Comparison of ENCODE assay signal across 20 cellular contexts in the genomic region with DNA sequence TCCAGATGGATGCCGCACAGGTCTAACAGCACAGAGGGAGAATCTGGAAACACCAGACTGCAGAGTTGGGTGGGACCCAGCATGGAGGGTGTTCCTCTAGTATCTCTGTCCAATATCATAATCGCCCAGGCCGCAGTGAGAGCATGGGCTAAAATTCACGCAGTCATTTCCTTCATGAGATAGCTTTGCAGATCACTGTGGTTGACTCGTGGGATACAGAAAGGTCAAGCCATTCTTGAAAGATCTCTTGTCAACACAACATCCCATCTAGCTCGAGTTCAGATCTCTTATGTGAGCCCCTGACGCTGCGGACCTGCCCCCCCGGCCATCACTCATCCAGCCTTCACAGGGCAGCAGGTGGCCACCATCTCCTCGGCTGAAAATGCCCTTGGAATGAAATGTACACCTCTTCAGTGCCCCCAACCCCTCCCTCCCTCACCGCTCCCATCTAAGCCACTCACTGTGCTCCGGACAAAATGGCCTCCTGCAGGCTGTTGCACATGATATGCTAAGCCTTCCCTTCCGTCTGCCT. TPM values are rescaled to one million over a fixed set of nuclear protein-coding genes. Genes with fewer than 3 reads are reported as not detected.
DNase-seq lines count a peak whose midpoint lies in the region; ATAC-seq, FAIRE-seq and TF ChIP-seq lines count a peak whose summit lies in the region.
"Had no signal": no experiment of that assay in that cellular context is flagged by ENCODE, and none has a peak within 500 bp of the region (broad histone marks: within the 10 kb centered on the region; RNA-seq: fewer than 3 reads in every experiment).

No MANE protein-coding gene starts in this region.

- H3K27me3 ChIP-seq in K562 (ENCODE audit: control insufficient read depth in 2 of 2, insufficient read depth in 2 of 2, low read length in 2 of 2) (peaks cover 2 to 51% of the 10 kb centered on the region in 2 experiments; a peak in 3 of 5 replicates), neuronal stem cell (ENCODE audit: control insufficient read depth in 3 of 3, insufficient read depth in 3 of 3, low read depth in 1 of 3, low read length in 3 of 3) (peaks cover 0 to 4% (median 0%) of the 10 kb centered on the region in 3 experiments)

- H3K18ac ChIP-seq in neuronal stem cell (ENCODE audit: low read length) = no peak overlapping the region

- H2BK15ac ChIP-seq in neuronal stem cell (ENCODE audit: low read length) = no peak overlapping the region

- no peak overlapping the region for H3K14ac ChIP-seq in neuronal stem cell (ENCODE audit: low read length)

- peak overlapping the region; percentile 8 for H2BK5ac ChIP-seq in neuronal stem cell (ENCODE audit: low read length)

- intact Hi-C loops in K562 (cut with micrococcal nuclease) = no loop called here

- no peak overlapping the region for H2BK120ac ChIP-seq in neuronal stem cell (ENCODE audit: low read depth, low read length)

- no peak overlapping the region for H2AK5ac ChIP-seq in neuronal stem cell (ENCODE audit: low read depth, low read length)

- 11% methylated on average over 13 of the region's 13 CpGs for WGBS in K562 (ENCODE audit: insufficient coverage, low coverage, missing lambda C conversion rate)
- WGBS in neuronal stem cell (ENCODE audit: extremely low coverage in 2 of 2, insufficient read length in 2 of 2, insufficient replicate concordance in 1 of 2), 2 donors = no CpG with 5 or more reads among the region's 13 CpGs

- CTCF ChIA-PET in RWPE1 (lab: Yijun Ruan, JAX) = no interaction called here
- CTCF ChIA-PET in K562 (lab: Yijun Ruan, JAX; ENCODE audit: low intra/inter-chr PET ratio) = no interaction called here

- TF ChIP-seq POLR2A in K562 (conservative IDR thresholded peaks at IDR 0.05) = no peak

- H3K36me3 ChIP-seq in K562 (ENCODE audit: control insufficient read depth, insufficient read depth, low read length) (no peaks in the 10 kb centered on the region), neuronal stem cell (replicated peaks in 1 of 2; ENCODE audit: control insufficient read depth in 2 of 2, insufficient read depth in 2 of 2, low read length in 2 of 2) (no peaks in the 10 kb centered on the region)

- FAIRE-seq in K562 (lab: Jason Lieb, UNC) = no peak

- DNase-seq in SHP77 (lab: John Stamatoyannopoulos, UW) (peak; percentile 17 to 30), SHP77 treated with DMSO at 0.1 percent for 48 hours (lab: John Stamatoyannopoulos, UW) (no peak), RWPE1 (ENCODE audit: low spot score) (no peak), K562 (ENCODE audit: extremely low read depth in 1 of 4, low spot score in 3 of 4) (peak in 2 of 4 experiments; percentile 5 to 31), neuronal stem cell (ENCODE audit: low spot score) (no peak), kidney tubule cell (ENCODE audit: low spot score) (no peak)
- DNase-seq in activated CD4-positive, alpha-beta T cell treated with anti-CD3 and anti-CD28 coated beads for 4 hours = no peak
- DNase-seq: CD4-positive, CD25-positive, alpha-beta regulatory T cell; COR-L47; DMS 273 treated with DMSO at 0.1 percent for 48 hours; DND-41; H9; NCI-H1105 treated with DMSO at 0.1 percent for 48 hours; NCI-H1694; NCI-H2107; NCI-H748 treated with DMSO at 0.1 percent for 48 hours had no signal

- H2AFZ ChIP-seq in K562 (ENCODE audit: low read depth, low read length) (no peak overlapping the region), neuronal stem cell (ENCODE audit: low read length) (no peak overlapping the region)

- TF ChIP-seq RAD21 in K562 (CRISPR knock-in tag; conservative IDR thresholded peaks at IDR 0.05 in 1 of 2, IDR thresholded peaks at IDR 0.05 in 1 of 2) = no peak

- H3K4me3 ChIP-seq in K562 = no peak overlapping the region
- H3K4me3 ChIP-seq in neuronal stem cell (ENCODE audit: low read length in 2 of 2) = no peak overlapping the region

- H4K20me1 ChIP-seq in K562 (replicated peaks; ENCODE audit: control insufficient read depth, insufficient read depth, low read length) = no peaks in the 10 kb centered on the region

- peaks cover 10% of the 10 kb centered on the region in 2 experiments for H3K4me1 ChIP-seq in K562 (replicated peaks in 1 of 2; ENCODE audit: control insufficient read depth in 2 of 2, insufficient read depth in 2 of 2, low read length in 2 of 2)
- peaks cover 0 to 3% of the 10 kb centered on the region in 2 donors for H3K4me1 ChIP-seq in neuronal stem cell (ENCODE audit: control insufficient read depth in 2 of 2, insufficient read depth in 1 of 2, low read depth in 1 of 2, low read length in 2 of 2)

- H3K4me2 ChIP-seq in K562 (ENCODE audit: insufficient read depth, low read length) (peak overlapping the region; percentile 15; the same call in 1 of the 2 replicates), neuronal stem cell (ENCODE audit: insufficient read depth, low read length, poor library complexity, severe bottlenecking) (no peak overlapping the region)

- no peak overlapping the region for H4K91ac ChIP-seq in neuronal stem cell (ENCODE audit: low read depth, low read length, poor library complexity)

- ATAC-seq in K562 = peak; percentile 54
- no peak for ATAC-seq in GM21447 (IDR thresholded peaks at IDR 0.05; ENCODE audit: unreplicated experiment)

- H3K27ac ChIP-seq in RWPE1 (peak overlapping the region; percentile 99), K562 (ENCODE audit: extremely low read depth, low read depth, low read length) (no peak overlapping the region), neuronal stem cell (replicated peaks; ENCODE audit: low read length) (no peak overlapping the region)
- H3K27ac ChIP-seq: 22Rv1, HL-60 had no signal

- TF ChIP-seq CTCF in RWPE1 (conservative IDR thresholded peaks at IDR 0.05; ENCODE audit: low read depth) (no peak), K562 (IDR thresholded peaks at IDR 0.05 in 2 of 3, conservative IDR thresholded peaks at IDR 0.05 in 1 of 3; ENCODE audit: insufficient read depth in 2 of 3, low read depth in 1 of 3, low read length in 3 of 3) (no peak)

- no peak overlapping the region for H4K8ac ChIP-seq in neuronal stem cell (ENCODE audit: low read depth, low read length)

- TF ChIP-seq EP300 in K562 (IDR thresholded peaks at IDR 0.05; ENCODE audit: low read length) = no peak

- BruUV-seq in K562 (replicated peaks; lab: Mats Ljungman, UMichigan) = no TSS peak

- POLR2A ChIA-PET in RWPE1 (lab: Yijun Ruan, JAX; ENCODE audit: low non-redundant PET) (no interaction called here), K562 (lab: Yijun Ruan, JAX) (interaction anchor here (0.5 to 1.0 kb wide), 2 partner anchors 32 to 36 kb away, joined by 3 to 5 read pairs; no protein-coding TSS in a partner anchor)

- no peak overlapping the region for H3K4ac ChIP-seq in neuronal stem cell (ENCODE audit: low read length)

- H3K9me3 ChIP-seq in K562 (replicated peaks; ENCODE audit: control insufficient read depth, insufficient read depth, low read depth, low read length) = 0 out of 2 replicates have a peak, but pooled peaks cover 1% of the 10 kb centered on the region
- H3K9me3 ChIP-seq in neuronal stem cell (replicated peaks in 1 of 2; ENCODE audit: control insufficient read depth in 2 of 2, insufficient read depth in 1 of 2, low read depth in 1 of 2, low read length in 2 of 2) = no peaks in the 10 kb centered on the region

- in situ Hi-C loops in K562 (cut with MboI) = no loop called here

- H3K9me1 ChIP-seq in K562 (ENCODE audit: control insufficient read depth, insufficient read depth, low read length) = no peaks in the 10 kb centered on the region

- no peak overlapping the region for H2BK12ac ChIP-seq in neuronal stem cell (ENCODE audit: low read length)

- no peak overlapping the region for H3K9ac ChIP-seq in K562 (ENCODE audit: insufficient read depth in 1 of 2, low read depth in 2 of 2, low read length in 2 of 2)
- H3K9ac ChIP-seq in neuronal stem cell (ENCODE audit: low read depth, low read length, poor library complexity) = no peak overlapping the region

- no peaks in the 10 kb centered on the region for H3K79me1 ChIP-seq in neuronal stem cell (ENCODE audit: low read depth, low read length)

- H3K79me2 ChIP-seq in K562 (ENCODE audit: control insufficient read depth, insufficient read depth, low read length) = no peaks in the 10 kb centered on the region

- no peak overlapping the region for H3K23ac ChIP-seq in neuronal stem cell (ENCODE audit: low read depth, low read length, poor library complexity)

RNA-seq across cellular contexts. Expression of gene FOSL2, which starts 45.9 kb away (rescaled TPM):
- 0.77 and 2.2 TPM in 2 replicates for total RNA-seq in K562 (2011; cell fraction: chromatin; rRNA removed; ENCODE audit: low replicate concordance)
- 1.4 and 1.5 TPM in 2 replicates for total RNA-seq in K562 (2011; cell fraction: nucleolus; rRNA removed)
- total RNA-seq in K562 (2011; cell fraction: nucleoplasm; rRNA removed) = 0.99 and 1.5 TPM in 2 replicates
- total RNA-seq in K562 (2014; rRNA removed) (0.86 and 1.4 TPM in 2 replicates), K562 (2014; rRNA removed; fragmentation: Illumina TruSeq; extraction: Trizol) (0.45 and 0.51 TPM in 2 replicates), K562 (2015; rRNA removed; fragmentation: Illumina TruSeq; extraction: Trizol) (1.4 and 1.6 TPM in 2 replicates), K562 (2021) (2.9 and 3.1 TPM in 2 replicates)
- polyA plus RNA-seq in K562 (2011; rRNA removed) (0.31 and 0.57 TPM in 2 replicates), K562 (2014; fragmentation: Illumina TruSeq; extraction: Trizol) (0.80 and 0.86 TPM in 2 replicates), K562 (2014; fragmentation: Nextera tagmentation; extraction: Ambion mirVana) (under 1 TPM; 0.04 to 0.07 TPM), K562 (2014; rRNA removed) (0.88 and 0.91 TPM in 2 replicates)
- 0.34 and 0.51 TPM in 2 replicates for polyA plus RNA-seq in K562 (2011; cell fraction: cytosol; rRNA removed)
- 0.77 and 1.00 TPM in 2 replicates for polyA plus RNA-seq in K562 (2011; cell fraction: nucleus; rRNA removed)
- polyA plus RNA-seq in K562 (2012) = 2.4 and 4.6 TPM in 2 replicates
- polyA minus RNA-seq in K562 (2011; rRNA and poly(A)+ RNA removed) = 0.35 and 0.51 TPM in 2 replicates
- 0.76 and 1.3 TPM in 2 replicates for polyA minus RNA-seq in K562 (2011; cell fraction: cytosol; rRNA and poly(A)+ RNA removed)
- 1.1 and 1.4 TPM in 2 replicates for polyA minus RNA-seq in K562 (2011; cell fraction: nucleus; rRNA and poly(A)+ RNA removed)
- polyA plus RNA-seq in neuronal stem cell (2013, experiment 1 of 2) = 6.6 TPM
- 6.6 TPM for polyA plus RNA-seq in neuronal stem cell (2013, experiment 2 of 2)

RNA-seq across cellular contexts. Expression of gene PLB1, which starts 57.3 kb away (rescaled TPM):
- total RNA-seq in K562 (2011; cell fraction: chromatin; rRNA removed; ENCODE audit: low replicate concordance) = 0.37 and 0.48 TPM in 2 replicates
- 0.33 TPM in 1 of 2 replicates, not detected in the other for total RNA-seq in K562 (2011; cell fraction: nucleolus; rRNA removed)
- total RNA-seq in K562 (2011; cell fraction: nucleoplasm; rRNA removed) = 0.07 and 0.38 TPM in 2 replicates
- 0.09 TPM in 1 of 2 replicates, not detected in the other for total RNA-seq in K562 (2014; rRNA removed)
- total RNA-seq in K562 (2014; rRNA removed; fragmentation: Illumina TruSeq; extraction: Trizol) = not detected in 2 replicates
- 0.04 and 0.19 TPM in 2 replicates for total RNA-seq in K562 (2015; rRNA removed; fragmentation: Illumina TruSeq; extraction: Trizol)
- 0.07 TPM in 1 of 2 replicates, not detected in the other for total RNA-seq in K562 (2021)
- polyA plus RNA-seq in K562 (2011; rRNA removed) = 0.08 and 0.24 TPM in 2 replicates
- 0.04 and 0.06 TPM in 2 replicates for polyA plus RNA-seq in K562 (2011; cell fraction: cytosol; rRNA removed)
- 0.28 and 0.35 TPM in 2 replicates for polyA plus RNA-seq in K562 (2011; cell fraction: nucleus; rRNA removed)
- 0.16 and 0.39 TPM in 2 replicates for polyA plus RNA-seq in K562 (2012)
- polyA plus RNA-seq in K562 (2014; fragmentation: Illumina TruSeq; extraction: Trizol) = 0.03 and 0.11 TPM in 2 replicates
- polyA plus RNA-seq in K562 (2014; fragmentation: Nextera tagmentation; extraction: Ambion mirVana) = under 1 TPM in 1 of 2 experiments, not detected in 1; 0.01 TPM
- polyA plus RNA-seq in K562 (2014; rRNA removed) = 0.07 and 0.09 TPM in 2 replicates
- 0.06 and 0.11 TPM in 2 replicates for polyA minus RNA-seq in K562 (2011; rRNA and poly(A)+ RNA removed)
- polyA minus RNA-seq in K562 (2011; cell fraction: cytosol; rRNA and poly(A)+ RNA removed) = not detected in 2 replicates
- 0.11 and 0.40 TPM in 2 replicates for polyA minus RNA-seq in K562 (2011; cell fraction: nucleus; rRNA and poly(A)+ RNA removed)
- 0.08 TPM for polyA plus RNA-seq in neuronal stem cell (2013, experiment 1 of 2)
- polyA plus RNA-seq in neuronal stem cell (2013, experiment 2 of 2) = 0.07 TPM
- total RNA-seq: H9, OCI-LY7 had no signal

Comparison
In these comparisons a context has a peak if more than half of its experiments do, and no peak if none do; other contexts are left out.
1. DNase-seq: peak in SHP77 (2 of 2); none in SHP77 treated with DMSO at 0.1 percent for 48 hours (single experiment), RWPE1 (single experiment), neuronal stem cell (single experiment), activated CD4-positive, alpha-beta T cell treated with anti-CD3 and anti-CD28 coated beads for 4 hours (0 of 2) and kidney tubule cell (single experiment).